Comparison of ENCODE assay signal across 2 cellular contexts in the genomic region with DNA sequence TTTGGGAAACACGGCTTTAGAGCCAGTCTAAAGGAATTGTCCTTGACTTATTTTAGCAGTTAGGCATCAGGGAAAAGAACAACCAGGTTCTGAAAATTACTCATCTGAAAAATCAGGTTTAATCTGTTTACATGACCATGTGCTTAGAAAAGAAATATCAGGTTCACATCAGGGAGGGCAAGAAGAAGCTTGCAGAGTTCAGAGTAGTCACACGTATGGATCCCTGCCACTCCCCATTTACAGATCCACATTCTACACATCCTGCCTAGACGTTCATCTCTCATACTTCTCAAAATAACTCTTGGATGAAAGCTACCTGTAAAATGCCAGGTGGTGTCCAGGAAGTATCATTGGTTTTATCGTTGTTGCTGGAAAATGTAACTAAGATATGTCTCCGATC.
TF ChIP-seq lines count a peak whose summit lies in the region.

No MANE protein-coding gene starts in this region.

TF ChIP-seq in HEK293, 187 proteins besides CTCF, POLR2A, EP300 and RAD21:
- no peak for TF ChIP-seq KLF16 (tag by site-specific recombination; IDR thresholded peaks at IDR 0.05)
- 0 out of 2 replicates have a peak, but pooled peaks have one; percentile 33 for TF ChIP-seq ZBTB17 (tag by site-specific recombination; IDR thresholded peaks at IDR 0.05)

TF ChIP-seq in IMR-90, 13 proteins besides CTCF, POLR2A, EP300 and RAD21:
- TF ChIP-seq, protein P1, sequence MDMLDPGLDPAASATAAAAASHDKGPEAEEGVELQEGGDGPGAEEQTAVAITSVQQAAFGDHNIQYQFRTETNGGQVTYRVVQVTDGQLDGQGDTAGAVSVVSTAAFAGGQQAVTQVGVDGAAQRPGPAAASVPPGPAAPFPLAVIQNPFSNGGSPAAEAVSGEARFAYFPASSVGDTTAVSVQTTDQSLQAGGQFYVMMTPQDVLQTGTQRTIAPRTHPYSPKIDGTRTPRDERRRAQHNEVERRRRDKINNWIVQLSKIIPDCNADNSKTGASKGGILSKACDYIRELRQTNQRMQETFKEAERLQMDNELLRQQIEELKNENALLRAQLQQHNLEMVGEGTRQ (IDR thresholded peaks at IDR 0.05; ENCODE audit: low read depth, low read length): no peak
- TF ChIP-seq RCOR1 (IDR thresholded peaks at IDR 0.05; ENCODE audit: insufficient replicate concordance, low read length): no peak
- TF ChIP-seq CEBPB (IDR thresholded peaks at IDR 0.05; ENCODE audit: low read depth, low read length): no peak
- no peak for TF ChIP-seq NFE2L2 (IDR thresholded peaks at IDR 0.05; ENCODE audit: low read depth, low read length)
